ENCODE assay signal across 19 cellular contexts in genomic region chr6:162963861-162964260, GRCh38.
DNase-seq lines count a peak whose midpoint lies in the region; ATAC-seq and TF ChIP-seq lines count a peak whose summit lies in the region.
"Had no signal": no experiment of that assay in that cellular context is flagged by ENCODE, and none has a peak within 500 bp of the region (broad histone marks: within the 10 kb centered on the region; RNA-seq: fewer than 3 reads in every experiment).

No MANE protein-coding gene starts in this region.

- no peaks in the 10 kb centered on the region for H3K4me1 Mint-ChIP-seq in activated CD4-positive, alpha-beta memory T cell treated with anti-CD3 and anti-CD28 coated beads, Interleukin-2, amount 10 ng/mL, durations not matched to agents 7 days and 5 days
- H3K4me1 Mint-ChIP-seq: CD4-positive, alpha-beta memory T cell had no signal

- CTCF ChIA-PET in SK-N-SH (lab: Yijun Ruan, JAX), result no interaction called here
- CTCF ChIA-PET in activated CD4-positive, alpha-beta memory T cell treated with anti-CD3 and anti-CD28 coated beads, Interleukin-2, amount 10 ng/mL, durations not matched to agents 7 days and 5 days (lab: Charles Lee), result no interaction called here

- no peaks in the 10 kb centered on the region for H3K27me3 ChIP-seq in SK-N-SH (ENCODE audit: insufficient read depth)
- H3K27me3 ChIP-seq: BE2C had no signal

- H4K20me1 ChIP-seq in SK-N-SH (ENCODE audit: insufficient read depth), result no peaks in the 10 kb centered on the region

- H3K4me2 ChIP-seq in SK-N-SH, result peak overlapping the region; percentile 39

- H3K9me2 ChIP-seq in SK-N-SH, result no peaks in the 10 kb centered on the region

- peak overlapping the region; percentile 40; the same call in 1 of the 2 replicates for H2AFZ ChIP-seq in SK-N-SH (ENCODE audit: low read depth)

- H3K36me3 Mint-ChIP-seq in activated CD4-positive, alpha-beta memory T cell treated with anti-CD3 and anti-CD28 coated beads, Interleukin-2, amount 10 ng/mL, durations not matched to agents 7 days and 5 days (ENCODE audit: low read depth), result no peaks in the 10 kb centered on the region
- H3K36me3 Mint-ChIP-seq: CD4-positive, alpha-beta memory T cell had no signal

- ATAC-seq in SK-N-SH treated with all-trans-retinoic acid at 6 μM for 48 hours (no peak), HG02981 (IDR thresholded peaks at IDR 0.05; ENCODE audit: unreplicated experiment) (no peak)

- no peaks in the 10 kb centered on the region for H3K36me3 ChIP-seq in SK-N-SH (replicated peaks in 1 of 2; ENCODE audit: control insufficient read depth in 1 of 2, insufficient read depth in 2 of 2, low read length in 1 of 2)
- H3K36me3 ChIP-seq: BE2C, HAP-1 had no signal

- peak overlapping the region in 1 of 2 experiments; percentile 85; a peak in 3 of 4 replicates for H3K27ac ChIP-seq in SK-N-SH (ENCODE audit: low read depth in 2 of 2, low read length in 1 of 2)
- H3K27ac ChIP-seq: 22Rv1, HL-60 had no signal

- intact Hi-C loops in head of caudate nucleus (cut with DNase I), result no loop called here

- no peaks in the 10 kb centered on the region for H3K79me2 ChIP-seq in SK-N-SH (ENCODE audit: insufficient read depth)

- H3K4me3 Mint-ChIP-seq in activated CD4-positive, alpha-beta memory T cell treated with anti-CD3 and anti-CD28 coated beads, Interleukin-2, amount 10 ng/mL, durations not matched to agents 7 days and 5 days, result no peak overlapping the region
- H3K4me3 Mint-ChIP-seq: CD4-positive, alpha-beta memory T cell had no signal

- no peaks in the 10 kb centered on the region for H3K27me3 Mint-ChIP-seq in activated CD4-positive, alpha-beta memory T cell treated with anti-CD3 and anti-CD28 coated beads, Interleukin-2, amount 10 ng/mL, durations not matched to agents 7 days and 5 days
- H3K27me3 Mint-ChIP-seq: CD4-positive, alpha-beta memory T cell had no signal

- H3K4me1 ChIP-seq in SK-N-SH (ENCODE audit: control insufficient read depth in 1 of 2, insufficient read depth in 2 of 2, low read depth in 1 of 2, low read length in 1 of 2), result peaks cover 2 to 12% of the 10 kb centered on the region in 2 experiments; a peak in 2 of 4 replicates
- H3K4me1 ChIP-seq: HAP-1 had no signal

- DNase-seq in SK-N-SH (no peak), choroid plexus epithelial cell (ENCODE audit: low read depth) (peak; percentile 13), iris pigment epithelial cell (ENCODE audit: low read depth) (peak; percentile 8), iPS-NIHi11 (ENCODE audit: low spot score) (no peak), head of caudate nucleus (no peak)
- DNase-seq in activated CD4-positive, alpha-beta memory T cell treated with anti-CD3 and anti-CD28 coated beads, Interleukin-2, amount 10 ng/mL, durations not matched to agents 7 days and 5 days, result no peak
- DNase-seq: BE2C; Calu3; CD4-positive, alpha-beta memory T cell; NCI-H1417; NCI-H187 treated with DMSO at 0.1 percent for 48 hours; NCI-H446; OCI-M1; SIG-M5 had no signal

- POLR2A ChIA-PET in SK-N-SH (lab: Yijun Ruan, JAX), result no interaction called here
- POLR2A ChIA-PET in activated CD4-positive, alpha-beta memory T cell treated with anti-CD3 and anti-CD28 coated beads, Interleukin-2, amount 10 ng/mL, durations not matched to agents 7 days and 5 days (lab: Charles Lee), result no interaction called here

- no peak for TF ChIP-seq RAD21 in SK-N-SH (IDR thresholded peaks at IDR 0.05; ENCODE audit: low read length)

- H3K27ac Mint-ChIP-seq in activated CD4-positive, alpha-beta memory T cell treated with anti-CD3 and anti-CD28 coated beads, Interleukin-2, amount 10 ng/mL, durations not matched to agents 7 days and 5 days, result no peak overlapping the region
- H3K27ac Mint-ChIP-seq: CD4-positive, alpha-beta memory T cell had no signal

- no peak for TF ChIP-seq CTCF in SK-N-SH (IDR thresholded peaks at IDR 0.05)
- no peak for TF ChIP-seq CTCF in choroid plexus epithelial cell (conservative IDR thresholded peaks at IDR 0.05; ENCODE audit: low read depth, low read length)

- no peak for TF ChIP-seq EP300 in SK-N-SH (IDR thresholded peaks at IDR 0.05; ENCODE audit: borderline replicate concordance in 1 of 2, low read depth in 1 of 2, low read length in 1 of 2)

- H3K4me3 ChIP-seq in SK-N-SH (ENCODE audit: low read depth in 2 of 2, low read length in 1 of 2), result no peak overlapping the region
- H3K4me3 ChIP-seq in choroid plexus epithelial cell (ENCODE audit: low read depth, low read length), result no peak overlapping the region
- H3K4me3 ChIP-seq: HAP-1 had no signal

- H3K9me3 ChIP-seq in SK-N-SH, result no peaks in the 10 kb centered on the region
- H3K9me3 ChIP-seq: BE2C, HAP-1 had no signal

- no peak overlapping the region for H3K9ac ChIP-seq in SK-N-SH

- peaks cover 10% of the 10 kb centered on the region for H3K9me3 Mint-ChIP-seq in activated CD4-positive, alpha-beta memory T cell treated with anti-CD3 and anti-CD28 coated beads, Interleukin-2, amount 10 ng/mL, durations not matched to agents 7 days and 5 days

- H3F3A ChIP-seq in SK-N-SH (replicated peaks; ENCODE audit: insufficient read depth), result peaks cover 12% of the 10 kb centered on the region

- 75% methylated on average over 1 of the region's 1 CpG for WGBS in SK-N-SH (ENCODE audit: low lambda C conversion rate)

TF ChIP-seq in SK-N-SH, 30 proteins besides CTCF, POLR2A, EP300 and RAD21 (continues in another document):
- no peak for TF ChIP-seq REST (IDR thresholded peaks at IDR 0.05; ENCODE audit: low read depth, low read length)
- no peak for TF ChIP-seq TAF1 (IDR thresholded peaks at IDR 0.05; ENCODE audit: borderline replicate concordance, low read depth, low read length)
- TF ChIP-seq MEF2A (IDR thresholded peaks at IDR 0.05; ENCODE audit: borderline replicate concordance, low read depth), result no peak

TF ChIP-seq in SK-N-SH treated with all-trans-retinoic acid at 6 μM for 48 hours, 23 proteins besides CTCF, POLR2A, EP300 and RAD21 (continues in another document):
- TF ChIP-seq CSDC2 (CRISPR knock-in tag; IDR thresholded peaks at IDR 0.05) (no peak), ZFP3 (CRISPR knock-in tag; IDR thresholded peaks at IDR 0.05) (no peak), ARNTL (CRISPR knock-in tag; IDR thresholded peaks at IDR 0.05; ENCODE audit: borderline replicate concordance, low read depth) (no peak), PPARA (CRISPR knock-in tag; IDR thresholded peaks at IDR 0.05; ENCODE audit: borderline replicate concordance) (no peak), ZFP30 (CRISPR knock-in tag; IDR thresholded peaks at IDR 0.05) (no peak), ZNF8 (CRISPR knock-in tag; IDR thresholded peaks at IDR 0.05) (no peak), CREB5 (CRISPR knock-in tag; IDR thresholded peaks at IDR 0.05; ENCODE audit: low read depth) (no peak), GLIS3 (CRISPR knock-in tag; IDR thresholded peaks at IDR 0.05) (no peak), RARB (CRISPR knock-in tag; IDR thresholded peaks at IDR 0.05) (no peak), ISL1 (CRISPR knock-in tag; IDR thresholded peaks at IDR 0.05) (no peak), TSHZ2 (CRISPR knock-in tag; IDR thresholded peaks at IDR 0.05) (no peak), SNAI2 (CRISPR knock-in tag; IDR thresholded peaks at IDR 0.05) (no peak), ZC3H10 (CRISPR knock-in tag; IDR thresholded peaks at IDR 0.05) (no peak)
- TF ChIP-seq, protein P1, sequence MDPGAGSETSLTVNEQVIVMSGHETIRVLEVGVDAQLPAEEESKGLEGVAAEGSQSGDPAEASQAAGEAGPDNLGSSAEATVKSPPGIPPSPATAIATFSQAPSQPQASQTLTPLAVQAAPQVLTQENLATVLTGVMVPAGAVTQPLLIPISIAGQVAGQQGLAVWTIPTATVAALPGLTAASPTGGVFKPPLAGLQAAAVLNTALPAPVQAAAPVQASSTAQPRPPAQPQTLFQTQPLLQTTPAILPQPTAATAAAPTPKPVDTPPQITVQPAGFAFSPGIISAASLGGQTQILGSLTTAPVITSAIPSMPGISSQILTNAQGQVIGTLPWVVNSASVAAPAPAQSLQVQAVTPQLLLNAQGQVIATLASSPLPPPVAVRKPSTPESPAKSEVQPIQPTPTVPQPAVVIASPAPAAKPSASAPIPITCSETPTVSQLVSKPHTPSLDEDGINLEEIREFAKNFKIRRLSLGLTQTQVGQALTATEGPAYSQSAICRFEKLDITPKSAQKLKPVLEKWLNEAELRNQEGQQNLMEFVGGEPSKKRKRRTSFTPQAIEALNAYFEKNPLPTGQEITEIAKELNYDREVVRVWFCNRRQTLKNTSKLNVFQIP (CRISPR knock-in tag; IDR thresholded peaks at IDR 0.05; ENCODE audit: borderline replicate concordance, low read depth), result no peak

Comparison
In these comparisons a context has a peak if more than half of its experiments do, and no peak if none do; other contexts are left out.
1. DNase-seq: peak in choroid plexus epithelial cell (single experiment) and iris pigment epithelial cell (single experiment); none in SK-N-SH (single experiment), activated CD4-positive, alpha-beta memory T cell treated with anti-CD3 and anti-CD28 coated beads, Interleukin-2, amount 10 ng/mL, durations not matched to agents 7 days and 5 days (single experiment), iPS-NIHi11 (single experiment) and head of caudate nucleus (0 of 42).